ENCODE assay signal across 8 cellular contexts in genomic region chr11:7673724-7674434, GRCh38.
DNase-seq lines count a peak whose midpoint lies in the region; ATAC-seq and TF ChIP-seq lines count a peak whose summit lies in the region.

No MANE protein-coding gene starts in this region.

- DNase-seq in ELR (ENCODE audit: low read depth) (peak; percentile 74), astrocyte of the cerebellum (ENCODE audit: low read depth) (no peak), islet precursor cell (peak; percentile 89), HEK293T (ENCODE audit: extremely low spot score) (no peak), medulla oblongata (ENCODE audit: extremely low spot score) (no peak), LoVo (ENCODE audit: low spot score) (no peak)
- no peak for DNase-seq in stimulated activated naive B cell treated with anti-CD40 and anti-IgM and Interleukin-4, amounts not matched to agents 10 μg/mL and 1 μg/mL and 100 μg/mL, for 72 hours

- CTCF ChIA-PET in HEK293T (lab: Yijun Ruan, JAX): no interaction called here

- peaks cover 0 to 13% of the 10 kb centered on the region in 2 donors for H3K36me3 Mint-ChIP-seq in stimulated activated naive B cell treated with anti-CD40 and anti-IgM and Interleukin-4, amounts not matched to agents 10 μg/mL and 1 μg/mL and 100 μg/mL, for 72 hours

- ATAC-seq in HG02870 (IDR thresholded peaks at IDR 0.05; ENCODE audit: unreplicated experiment): peak; percentile 5
- peak; percentile 15 to 37 for ATAC-seq in stimulated activated naive B cell treated with anti-CD40 and anti-IgM and Interleukin-4, amounts not matched to agents 10 μg/mL and 1 μg/mL and 100 μg/mL, for 72 hours (replicated peaks)

- POLR2A ChIA-PET in HEK293T (lab: Yijun Ruan, JAX): no interaction called here

- no peak for TF ChIP-seq CTCF in astrocyte of the cerebellum (IDR thresholded peaks at IDR 0.05; ENCODE audit: low read depth, low read length, missing control alignments)

- H3K4me1 Mint-ChIP-seq in stimulated activated naive B cell treated with anti-CD40 and anti-IgM and Interleukin-4, amounts not matched to agents 10 μg/mL and 1 μg/mL and 100 μg/mL, for 72 hours: peaks cover 22 to 29% of the 10 kb centered on the region in 2 donors

- H3K4me3 Mint-ChIP-seq in stimulated activated naive B cell treated with anti-CD40 and anti-IgM and Interleukin-4, amounts not matched to agents 10 μg/mL and 1 μg/mL and 100 μg/mL, for 72 hours: peak overlapping the region; percentile 82 to 84

- peak overlapping the region; percentile 31 for H3K4me3 ChIP-seq in astrocyte of the cerebellum (ENCODE audit: low read depth, low read length)

- in situ Hi-C loops in astrocyte of the cerebellum (cut with HindIII; ENCODE audit: low sequenced_read_pairs): loop anchor here (25.0 kb wide), 1 partner anchor 112 kb away; no protein-coding TSS in a partner anchor

- H3K27ac Mint-ChIP-seq in stimulated activated naive B cell treated with anti-CD40 and anti-IgM and Interleukin-4, amounts not matched to agents 10 μg/mL and 1 μg/mL and 100 μg/mL, for 72 hours: peak overlapping the region; percentile 56

- peaks cover 42 to 78% of the 10 kb centered on the region in 2 donors for H3K27me3 Mint-ChIP-seq in stimulated activated naive B cell treated with anti-CD40 and anti-IgM and Interleukin-4, amounts not matched to agents 10 μg/mL and 1 μg/mL and 100 μg/mL, for 72 hours

- peaks cover 9 to 13% of the 10 kb centered on the region in 2 donors for H3K9me3 Mint-ChIP-seq in stimulated activated naive B cell treated with anti-CD40 and anti-IgM and Interleukin-4, amounts not matched to agents 10 μg/mL and 1 μg/mL and 100 μg/mL, for 72 hours

TF ChIP-seq in HEK293T, 16 proteins besides CTCF, POLR2A, EP300 and RAD21:
- TF ChIP-seq FOXA1 (IDR thresholded peaks at IDR 0.05) (no peak), HDGF (IDR thresholded peaks at IDR 0.05; ENCODE audit: borderline replicate concordance) (no peak)
TF ChIP-seq in HEK293T: peak in this region for 0.

Comparison
In these comparisons a context has a peak if more than half of its experiments do, and no peak if none do; other contexts are left out.
1. DNase-seq: peak in ELR (single experiment) and islet precursor cell (single experiment); none in astrocyte of the cerebellum (single experiment), stimulated activated naive B cell treated with anti-CD40 and anti-IgM and Interleukin-4, amounts not matched to agents 10 μg/mL and 1 μg/mL and 100 μg/mL, for 72 hours (single experiment), HEK293T (single experiment), medulla oblongata (single experiment) and LoVo (single experiment).